ENCODE assay signal across 1 cellular context in genomic region chr17:2259769-2260536, GRCh38.
TF ChIP-seq lines count a peak whose summit lies in the region.

No MANE protein-coding gene starts in this region.

TF ChIP-seq in GM12878, 131 proteins besides CTCF, POLR2A, EP300 and RAD21 (continued from another document):
- TF ChIP-seq IRF5 (IDR thresholded peaks at IDR 0.05; ENCODE audit: borderline replicate concordance) (peak; percentile 65; the same call in 1 of the 2 replicates), SMAD5 (IDR thresholded peaks at IDR 0.05; ENCODE audit: low read depth) (0 out of 2 replicates have a peak, but pooled peaks have one; percentile 58), ETV6 (conservative IDR thresholded peaks at IDR 0.05 in 1 of 2, IDR thresholded peaks at IDR 0.05 in 1 of 2; ENCODE audit: borderline replicate concordance in 1 of 2, low read depth in 1 of 2) (peak in 1 of 2 experiments; percentile 63; a peak in 2 of 4 replicates), JUNB (IDR thresholded peaks at IDR 0.05) (peak; percentile 91), RUNX3 (IDR thresholded peaks at IDR 0.05; ENCODE audit: low read length) (peak; percentile 97), LARP7 (IDR thresholded peaks at IDR 0.05) (peak; percentile 56; the same call in 1 of the 2 replicates), MTA3 (IDR thresholded peaks at IDR 0.05; ENCODE audit: borderline replicate concordance, low read length) (peak; percentile 76; the same call in 1 of the 2 replicates), MEF2B (IDR thresholded peaks at IDR 0.05; ENCODE audit: partially characterized antibody, poor library complexity, severe bottlenecking) (peak; percentile 58), YBX1 (IDR thresholded peaks at IDR 0.05) (no peak), BHLHE40 (IDR thresholded peaks at IDR 0.05; ENCODE audit: borderline replicate concordance in 1 of 2, low read depth in 2 of 2, low read length in 1 of 2) (peak; percentile 48 to 59; a peak in 3 of 4 replicates), NFIC (IDR thresholded peaks at IDR 0.05; ENCODE audit: low read depth, low read length) (peak; percentile 82), CBFB (IDR thresholded peaks at IDR 0.05; ENCODE audit: low read depth) (peak; percentile 92), DPF2 (IDR thresholded peaks at IDR 0.05) (no peak; the same call in none of the 2 replicates), CHD2 (IDR thresholded peaks at IDR 0.05; ENCODE audit: borderline replicate concordance, low read depth, low read length) (0 out of 2 replicates have a peak, but pooled peaks have one; percentile 31), SP1 (IDR thresholded peaks at IDR 0.05; ENCODE audit: low read depth, low read length) (peak; percentile 72), RBBP5 (conservative IDR thresholded peaks at IDR 0.05) (no peak), ZNF274 (IDR thresholded peaks at IDR 0.05; ENCODE audit: insufficient read depth, insufficient read length) (no peak), STAT1 (conservative IDR thresholded peaks at IDR 0.05) (0 out of 2 replicates have a peak, but pooled peaks have one; percentile 21), SRF (IDR thresholded peaks at IDR 0.05; ENCODE audit: low read depth in 2 of 2, low read length in 2 of 2) (peak in 1 of 2 experiments; percentile 70; a peak in 1 of 4 replicates), YY1 (IDR thresholded peaks at IDR 0.05; ENCODE audit: low read depth, low read length) (peak; percentile 91), BACH1 (IDR thresholded peaks at IDR 0.05; ENCODE audit: borderline replicate concordance) (peak; percentile 36; the same call in 1 of the 2 replicates), IRF4 (IDR thresholded peaks at IDR 0.05; ENCODE audit: low read depth, low read length) (peak; percentile 88), TCF3 (IDR thresholded peaks at IDR 0.05; ENCODE audit: borderline replicate concordance, insufficient read depth, low read depth, low read length) (peak; percentile 82; the same call in 1 of the 2 replicates), ATF2 (IDR thresholded peaks at IDR 0.05; ENCODE audit: low read length) (peak; percentile 99), WRNIP1 (IDR thresholded peaks at IDR 0.05; ENCODE audit: borderline replicate concordance, low read depth, low read length) (no peak), IKZF1 (conservative IDR thresholded peaks at IDR 0.05) (peak; percentile 88), MEF2A (IDR thresholded peaks at IDR 0.05; ENCODE audit: insufficient read depth, low read depth, low read length) (peak; percentile 42; the same call in 1 of the 2 replicates), NBN (IDR thresholded peaks at IDR 0.05) (no peak; the same call in 1 of the 2 replicates), PAX5 (IDR thresholded peaks at IDR 0.05; ENCODE audit: borderline replicate concordance, low read depth, low read length) (peak; percentile 75), TCF12 (IDR thresholded peaks at IDR 0.05; ENCODE audit: low read depth, low read length) (peak; percentile 94), ZNF207 (IDR thresholded peaks at IDR 0.05; ENCODE audit: borderline replicate concordance) (no peak), SMC3 (IDR thresholded peaks at IDR 0.05; ENCODE audit: borderline replicate concordance, low read length) (peak; percentile 27; the same call in 1 of the 2 replicates), EED (IDR thresholded peaks at IDR 0.05; ENCODE audit: low read depth) (peak; percentile 88), NKRF (conservative IDR thresholded peaks at IDR 0.05) (no peak), SMARCA5 (IDR thresholded peaks at IDR 0.05) (peak; percentile 81; the same call in 1 of the 2 replicates), BCL3 (IDR thresholded peaks at IDR 0.05; ENCODE audit: borderline replicate concordance, insufficient read depth, low read depth, low read length, poor library complexity, severe bottlenecking) (peak; percentile 74), RELB (IDR thresholded peaks at IDR 0.05; ENCODE audit: low read depth) (peak; percentile 83), BMI1 (IDR thresholded peaks at IDR 0.05; ENCODE audit: borderline replicate concordance) (no peak), MYB (IDR thresholded peaks at IDR 0.05; ENCODE audit: borderline replicate concordance, low read depth, low read length) (no peak), USF1 (IDR thresholded peaks at IDR 0.05; ENCODE audit: borderline replicate concordance, extremely low read length, insufficient read depth, low read depth, low read length) (no peak), GATAD2B (conservative IDR thresholded peaks at IDR 0.05; ENCODE audit: low read depth) (peak; percentile 51; the same call in 1 of the 2 replicates), BCL11A (IDR thresholded peaks at IDR 0.05; ENCODE audit: low read depth, low read length) (peak; percentile 92), CREM (IDR thresholded peaks at IDR 0.05; ENCODE audit: low read depth) (peak; percentile 89), EZH2 (IDR thresholded peaks at IDR 0.05; ENCODE audit: borderline replicate concordance, control insufficient read depth, low read depth, low read length) (no peak), HDAC2 (IDR thresholded peaks at IDR 0.05) (no peak), TCF7 (IDR thresholded peaks at IDR 0.05; ENCODE audit: borderline replicate concordance) (0 out of 2 replicates have a peak, but pooled peaks have one; percentile 38), SMAD1 (IDR thresholded peaks at IDR 0.05; ENCODE audit: low read depth, partially characterized antibody) (peak; percentile 8)
TF ChIP-seq in GM12878: peak in this region for 55.
